In genomic region chr6:34391023-34391485, GRCh38 we compare ENCODE assay signal across 8 cellular contexts. TPM values are rescaled to one million over a fixed set of nuclear protein-coding genes. Genes with fewer than 3 reads are reported as not detected.
DNase-seq lines count a peak whose midpoint lies in the region; ATAC-seq and TF ChIP-seq lines count a peak whose summit lies in the region.

No MANE protein-coding gene starts in this region.

- ATAC-seq in sciatic nerve (peak; percentile 75), GM19328 (IDR thresholded peaks at IDR 0.05; ENCODE audit: unreplicated experiment) (no peak), HG02610 (IDR thresholded peaks at IDR 0.05; ENCODE audit: unreplicated experiment) (no peak)

- CTCF ChIA-PET in Caco-2 (lab: Charles Lee): interaction anchor here (0.6 to 2.9 kb wide), 4 partner anchors 22 to 101 kb away, joined by 3 to 23 read pairs (median 4); no protein-coding TSS in a partner anchor

- no peaks in the 10 kb centered on the region for H3K9me3 Mint-ChIP-seq in Caco-2 (ENCODE audit: unreplicated experiment)

- TF ChIP-seq CTCF in Caco-2 (IDR thresholded peaks at IDR 0.05; ENCODE audit: insufficient read depth in 1 of 2, low read depth in 1 of 2, low read length in 1 of 2, severe bottlenecking in 1 of 2, unreplicated experiment in 1 of 2) (no peak), cardiac muscle cell (IDR thresholded peaks at IDR 0.05; ENCODE audit: low read depth, low read length) (no peak)

- intact Hi-C loops in Caco-2 (cut with micrococcal nuclease; ENCODE audit: unreplicated experiment) (loop anchor here (1.0 kb wide), 1 partner anchor 16 kb away; no protein-coding TSS in a partner anchor), sciatic nerve (cut with DNase I) (no loop called here)

- no peak overlapping the region for H3K4me3 Mint-ChIP-seq in Caco-2 (ENCODE audit: unreplicated experiment)

- H3K36me3 Mint-ChIP-seq in Caco-2 (ENCODE audit: insufficient read depth, unreplicated experiment): no peaks in the 10 kb centered on the region

- peak in 1 of 2 experiments; percentile 27 for DNase-seq in Caco-2
- DNase-seq in Kasumi-1 (lab: John Stamatoyannopoulos, UW): peak; percentile 55 to 56
- peak; percentile 54 for DNase-seq in SKM-1 treated with dmso at 0.1 percent for 144 hours (lab: John Stamatoyannopoulos, UW; ENCODE audit: unreplicated experiment)
- peak; percentile 41 to 88 for DNase-seq in cardiac muscle cell (ENCODE audit: low read depth in 1 of 2, low spot score in 1 of 2)
- DNase-seq in sciatic nerve (ENCODE audit: low spot score): no peak
- DNase-seq in NCI-H2081 treated with DMSO at 0.1 percent for 48 hours (lab: John Stamatoyannopoulos, UW): no peak

- no peaks in the 10 kb centered on the region for H3K27me3 Mint-ChIP-seq in Caco-2 (ENCODE audit: insufficient read depth, unreplicated experiment)

- POLR2A ChIA-PET in Caco-2 (lab: Charles Lee): interaction anchor here (0.7 to 1.3 kb wide), 5 partner anchors 35 to 142 kb away, joined by 3 to 6 read pairs (median 4); partner anchors contain the start of genes RPS10 and SMIM29

- H3K4me1 Mint-ChIP-seq in Caco-2 (ENCODE audit: low read depth, unreplicated experiment): peaks cover 5% of the 10 kb centered on the region

- H3K27ac ChIP-seq in cardiac muscle cell: peak overlapping the region; percentile 84

- H3K9me3 ChIP-seq in Caco-2: 0 out of 2 replicates have a peak, but pooled peaks cover 2% of the 10 kb centered on the region
- H3K9me3 ChIP-seq in cardiac muscle cell (ENCODE audit: low read depth): no peaks in the 10 kb centered on the region

- no peaks in the 10 kb centered on the region for H3K36me3 ChIP-seq in Caco-2 (ENCODE audit: control insufficient read depth, insufficient read depth, low read length)
- no peaks in the 10 kb centered on the region for H3K36me3 ChIP-seq in cardiac muscle cell

- H3K4me3 ChIP-seq in Caco-2 (ENCODE audit: low read depth, low read length) (peak overlapping the region; percentile 81), cardiac muscle cell (peak overlapping the region; percentile 73)

- H3K4me1 ChIP-seq in Caco-2: peaks cover 2% of the 10 kb centered on the region; the same call in 1 of the 2 replicates
- peaks cover 5% of the 10 kb centered on the region for H3K4me1 ChIP-seq in cardiac muscle cell (ENCODE audit: low read depth)

- no TSS peak for BruUV-seq in Caco-2 (replicated peaks; lab: Mats Ljungman, UMichigan)

- H3K27me3 ChIP-seq in Caco-2 (replicated peaks; ENCODE audit: control insufficient read depth, insufficient read depth, low read length) (no peaks in the 10 kb centered on the region), cardiac muscle cell (no peaks in the 10 kb centered on the region)

- H3K27ac Mint-ChIP-seq in Caco-2 (ENCODE audit: unreplicated experiment): no peak overlapping the region

RNA-seq across cellular contexts. Expression of gene NUDT3, which starts 1.4 kb away (rescaled TPM):
- total RNA-seq in Caco-2 (2022) (22.3 and 22.9 TPM in 2 replicates), cardiac muscle cell (26.1 and 29.1 TPM in 2 replicates), sciatic nerve (83.1 TPM)
- polyA plus RNA-seq in cardiac muscle cell: 18.4 and 18.6 TPM in 2 replicates

RNA-seq across cellular contexts. Expression of gene RPS10, which starts 34.8 kb away (rescaled TPM):
- 1,650 and 1,752 TPM in 2 replicates for total RNA-seq in Caco-2 (2022)
- total RNA-seq in cardiac muscle cell: 1,764 and 2,367 TPM in 2 replicates
- 558 and 632 TPM in 2 replicates for polyA plus RNA-seq in cardiac muscle cell
- 744 TPM for total RNA-seq in sciatic nerve

Comparison
In these comparisons a context has a peak if more than half of its experiments do, and no peak if none do; other contexts are left out.
1. DNase-seq: peak in Kasumi-1 (2 of 2), SKM-1 treated with dmso at 0.1 percent for 144 hours (single experiment) and cardiac muscle cell (2 of 2); none in sciatic nerve (single experiment) and NCI-H2081 treated with DMSO at 0.1 percent for 48 hours (single experiment).